2 cellular contexts compared by ENCODE assay signal in genomic region chr20:49575551-49576060, GRCh38.
TF ChIP-seq lines count a peak whose summit lies in the region.

No MANE protein-coding gene starts in this region.

TF ChIP-seq in H1, 55 proteins besides CTCF, POLR2A, EP300 and RAD21:
- TF ChIP-seq RFX5 (IDR thresholded peaks at IDR 0.05; ENCODE audit: borderline replicate concordance, low read depth, low read length) (no peak), SUZ12 (IDR thresholded peaks at IDR 0.05; ENCODE audit: low read length) (no peak), CHD1 (IDR thresholded peaks at IDR 0.05; ENCODE audit: low read depth, low read length) (no peak), EZH2 (IDR thresholded peaks at IDR 0.05; ENCODE audit: low read depth, low read length, severe bottlenecking) (no peak), CBX5 (IDR thresholded peaks at IDR 0.05; ENCODE audit: low read depth, low read length) (no peak), CHD2 (IDR thresholded peaks at IDR 0.05; ENCODE audit: low read length) (no peak), PHF8 (conservative IDR thresholded peaks at IDR 0.05; ENCODE audit: low read depth, low read length) (no peak), NANOG (IDR thresholded peaks at IDR 0.05; ENCODE audit: insufficient read depth, low read depth, low read length, poor library complexity, severe bottlenecking) (no peak), BACH1 (IDR thresholded peaks at IDR 0.05; ENCODE audit: low read length) (no peak), KDM1A (IDR thresholded peaks at IDR 0.05; ENCODE audit: borderline replicate concordance, low read length) (no peak), CHD7 (IDR thresholded peaks at IDR 0.05; ENCODE audit: insufficient replicate concordance, low read length) (no peak), MAX (IDR thresholded peaks at IDR 0.05) (no peak), YY1 (IDR thresholded peaks at IDR 0.05; ENCODE audit: low read depth, low read length) (no peak), GTF2F1 (IDR thresholded peaks at IDR 0.05; ENCODE audit: borderline replicate concordance, low read depth, low read length) (no peak)
TF ChIP-seq in H1: peak in this region for 0.

TF ChIP-seq in WTC11, 78 proteins besides CTCF, POLR2A, EP300 and RAD21:
- TF ChIP-seq GRHL2 (CRISPR knock-in tag; IDR thresholded peaks at IDR 0.05; ENCODE audit: insufficient replicate concordance, severe bottlenecking) (no peak), ERG (CRISPR knock-in tag; IDR thresholded peaks at IDR 0.05) (no peak), PRDM15 (CRISPR knock-in tag; IDR thresholded peaks at IDR 0.05) (no peak), E2F4 (CRISPR knock-in tag; IDR thresholded peaks at IDR 0.05; ENCODE audit: borderline replicate concordance, low read depth) (no peak), FOXP4 (CRISPR knock-in tag; IDR thresholded peaks at IDR 0.05) (no peak), AR (CRISPR knock-in tag; IDR thresholded peaks at IDR 0.05) (no peak), ATF3 (CRISPR knock-in tag; conservative IDR thresholded peaks at IDR 0.05) (no peak), ZSCAN18 (CRISPR knock-in tag; IDR thresholded peaks at IDR 0.05) (no peak), SMAD4 (CRISPR knock-in tag; IDR thresholded peaks at IDR 0.05) (no peak), ZNF425 (CRISPR knock-in tag; conservative IDR thresholded peaks at IDR 0.05) (no peak)
